Comparison of ENCODE assay signal across 8 cellular contexts in genomic region chr5:7868427-7868772, GRCh38. TPM values are rescaled to one million over a fixed set of nuclear protein-coding genes. Genes with fewer than 3 reads are reported as not detected.
DNase-seq lines count a peak whose midpoint lies in the region; ATAC-seq and TF ChIP-seq lines count a peak whose summit lies in the region.

No MANE protein-coding gene starts in this region.

- peaks cover 57% of the 10 kb centered on the region for H3K79me2 ChIP-seq in smooth muscle cell (ENCODE audit: low read depth)

- H3K27ac Mint-ChIP-seq in activated naive CD4-positive, alpha-beta T cell treated with anti-CD3 and anti-CD28 coated beads for 36 hours: peak overlapping the region; percentile 72
- no peak overlapping the region; the same call in 1 of the 2 replicates for H3K27ac Mint-ChIP-seq in WTC11

- peak overlapping the region; percentile 92 for H3K9ac ChIP-seq in smooth muscle cell (ENCODE audit: low read depth)

- H4K20me1 ChIP-seq in smooth muscle cell (ENCODE audit: low read depth): peaks cover 35% of the 10 kb centered on the region

- WGBS in right cardiac atrium: 0% methylated on average over 8 of the region's 8 CpGs
- under 1% methylated on average over 8 of the region's 8 CpGs for WGBS in smooth muscle cell (ENCODE audit: low lambda C conversion rate)

- peak overlapping the region; percentile 70 for H3K4me3 ChIP-seq in right cardiac atrium (ENCODE audit: low read length)
- H3K4me3 ChIP-seq in smooth muscle cell: peak overlapping the region; percentile 97

- CTCF ChIA-PET in activated naive CD4-positive, alpha-beta T cell treated with anti-CD3 and anti-CD28 coated beads for 36 hours (lab: Charles Lee): interaction anchor here (0.7 to 2.9 kb wide), 3 partner anchors 12 to 1586 kb away, joined by 3 to 12 read pairs (median 3); no protein-coding TSS in a partner anchor
- CTCF ChIA-PET in WTC11 (lab: Charles Lee): interaction anchor here (0.6 to 2.6 kb wide), 10 partner anchors 10 to 1049 kb away, joined by 3 to 12 read pairs (median 6); partner anchors contain the start of gene CFAP90

- peaks cover 14% of the 10 kb centered on the region for H3K36me3 ChIP-seq in smooth muscle cell (ENCODE audit: low read depth)

- TF ChIP-seq CTCF in WTC11 (IDR thresholded peaks at IDR 0.05): no peak
- no peak for TF ChIP-seq CTCF in smooth muscle cell (IDR thresholded peaks at IDR 0.05; ENCODE audit: borderline replicate concordance, insufficient read depth, poor library complexity, severe bottlenecking)

- ATAC-seq in WTC11 (peak; percentile 16), right cardiac atrium (no peak)

- H2AFZ ChIP-seq in smooth muscle cell (ENCODE audit: low read depth): peak overlapping the region; percentile 94

- no peaks in the 10 kb centered on the region for H3K27me3 ChIP-seq in right cardiac atrium (ENCODE audit: control insufficient read depth, insufficient read depth)
- no peaks in the 10 kb centered on the region for H3K27me3 ChIP-seq in smooth muscle cell (ENCODE audit: low read depth)

- peak overlapping the region; percentile 96 for H3K4me3 Mint-ChIP-seq in activated naive CD4-positive, alpha-beta T cell treated with anti-CD3 and anti-CD28 coated beads for 36 hours
- peak overlapping the region; percentile 84 for H3K4me3 Mint-ChIP-seq in WTC11

- intact Hi-C loops in activated naive CD4-positive, alpha-beta T cell treated with anti-CD3 and anti-CD28 coated beads for 36 hours (cut with micrococcal nuclease): loop anchor here (2.0 kb wide), 2 partner anchors 1040 to 1156 kb away; partner anchors contain the start of gene TENT4A
- intact Hi-C loops in right cardiac atrium (cut with DNase I): no loop called here

- peaks cover 32% of the 10 kb centered on the region for H3K36me3 Mint-ChIP-seq in activated naive CD4-positive, alpha-beta T cell treated with anti-CD3 and anti-CD28 coated beads for 36 hours (ENCODE audit: low read depth)
- H3K36me3 Mint-ChIP-seq in WTC11: peaks cover 8% of the 10 kb centered on the region

- H3K9me3 ChIP-seq in right cardiac atrium (ENCODE audit: control insufficient read depth, low read length) (peaks cover 2% of the 10 kb centered on the region), smooth muscle cell (replicated peaks; ENCODE audit: low read depth) (no peaks in the 10 kb centered on the region)

- H3K9me3 Mint-ChIP-seq in activated naive CD4-positive, alpha-beta T cell treated with anti-CD3 and anti-CD28 coated beads for 36 hours: no peaks in the 10 kb centered on the region
- H3K9me3 Mint-ChIP-seq in WTC11: no peaks in the 10 kb centered on the region

- no peaks in the 10 kb centered on the region for H3K27me3 Mint-ChIP-seq in activated naive CD4-positive, alpha-beta T cell treated with anti-CD3 and anti-CD28 coated beads for 36 hours (ENCODE audit: low read depth)
- no peaks in the 10 kb centered on the region for H3K27me3 Mint-ChIP-seq in WTC11 (ENCODE audit: low read depth)

- peaks cover 60% of the 10 kb centered on the region for H3K4me1 Mint-ChIP-seq in activated naive CD4-positive, alpha-beta T cell treated with anti-CD3 and anti-CD28 coated beads for 36 hours (ENCODE audit: low read depth)
- H3K4me1 Mint-ChIP-seq in WTC11: peaks cover 16% of the 10 kb centered on the region

- peak overlapping the region; percentile 92 for H3K4me2 ChIP-seq in smooth muscle cell

- H3K4me1 ChIP-seq in right cardiac atrium (ENCODE audit: control insufficient read depth, insufficient read depth, low read length) (no peaks in the 10 kb centered on the region), smooth muscle cell (ENCODE audit: low read depth) (peaks cover 14% of the 10 kb centered on the region)

- H3K27ac ChIP-seq in right cardiac atrium (ENCODE audit: low read length) (peak overlapping the region; percentile 19), smooth muscle cell (ENCODE audit: low read depth) (peak overlapping the region; percentile 56)

- no peak for DNase-seq in activated naive CD4-positive, alpha-beta T cell treated with anti-CD3 and anti-CD28 coated beads for 36 hours
- no peak for DNase-seq in activated naive CD4-positive, alpha-beta T cell (lab: John Stamatoyannopoulos, UW)
- DNase-seq in WTC11 (ENCODE audit: low spot score): no peak
- no peak for DNase-seq in right cardiac atrium
- no peak for DNase-seq in smooth muscle cell (lab: John Stamatoyannopoulos, UW; ENCODE audit: unreplicated experiment)
- no peak for DNase-seq in NAMALWA (ENCODE audit: low spot score)
- no peak for DNase-seq in LoVo (ENCODE audit: low spot score)
- no peak for DNase-seq in inferior parietal cortex (ENCODE audit: extremely low spot score)

- POLR2A ChIA-PET in WTC11 (lab: Charles Lee): interaction anchor here (0.9 to 1.5 kb wide), 2 partner anchors 13 to 17 kb away, joined by 3 to 4 read pairs; partner anchors contain the start of gene CFAP90

- no peaks in the 10 kb centered on the region for H3F3A ChIP-seq in smooth muscle cell (ENCODE audit: low read depth)

TF ChIP-seq in WTC11, 78 proteins besides CTCF, POLR2A, EP300 and RAD21 (continues in another document):
- TF ChIP-seq ZNF671 (CRISPR knock-in tag; IDR thresholded peaks at IDR 0.05) (no peak), TP53 (CRISPR knock-in tag; IDR thresholded peaks at IDR 0.05) (no peak), JUN (CRISPR knock-in tag; IDR thresholded peaks at IDR 0.05) (no peak), NFYB (CRISPR knock-in tag; conservative IDR thresholded peaks at IDR 0.05; ENCODE audit: low read depth) (no peak), GRHL2 (CRISPR knock-in tag; IDR thresholded peaks at IDR 0.05; ENCODE audit: insufficient replicate concordance, severe bottlenecking) (no peak), E2F4 (CRISPR knock-in tag; IDR thresholded peaks at IDR 0.05; ENCODE audit: borderline replicate concordance, low read depth) (no peak), MYBL2 (CRISPR knock-in tag; IDR thresholded peaks at IDR 0.05) (no peak), ZBTB21 (CRISPR knock-in tag; IDR thresholded peaks at IDR 0.05; ENCODE audit: borderline replicate concordance) (no peak), AR (CRISPR knock-in tag; IDR thresholded peaks at IDR 0.05) (no peak), ERG (CRISPR knock-in tag; IDR thresholded peaks at IDR 0.05) (no peak)

RNA-seq across cellular contexts. Expression of gene FASTKD3, which starts 0.4 kb away (rescaled TPM):
- total RNA-seq in activated naive CD4-positive, alpha-beta T cell treated with anti-CD3 and anti-CD28 coated beads for 36 hours: 1 to 10 TPM; 4.0 to 7.7 TPM
- 7.8 to 9.6 TPM (median 8.7 TPM) in 3 replicates for total RNA-seq in WTC11 (2021)
- total RNA-seq in right cardiac atrium: 1 to 10 TPM; 3.5 to 5.8 (median 4.7) TPM
- 6.2 TPM for polyA plus RNA-seq in right cardiac atrium
- 16.5 and 18.0 TPM in 2 replicates for total RNA-seq in smooth muscle cell
- polyA plus RNA-seq in smooth muscle cell: 4.6 and 12.6 TPM in 2 replicates

RNA-seq across cellular contexts. Expression of gene MTRR, which starts 0.5 kb away (rescaled TPM):
- 10 to 100 TPM; 34.0 to 35.1 TPM for total RNA-seq in activated naive CD4-positive, alpha-beta T cell treated with anti-CD3 and anti-CD28 coated beads for 36 hours
- 39.1 to 46.9 TPM (median 42.3 TPM) in 3 replicates for total RNA-seq in WTC11 (2021)
- 10 to 100 TPM; 25.0 to 41.1 (median 34.1) TPM for total RNA-seq in right cardiac atrium
- polyA plus RNA-seq in right cardiac atrium: 15.0 TPM
- total RNA-seq in smooth muscle cell: 23.7 and 24.5 TPM in 2 replicates
- 16.2 and 18.3 TPM in 2 replicates for polyA plus RNA-seq in smooth muscle cell

RNA-seq across cellular contexts. Expression of gene CFAP90, which starts 17.5 kb away (rescaled TPM):
- total RNA-seq in activated naive CD4-positive, alpha-beta T cell treated with anti-CD3 and anti-CD28 coated beads for 36 hours: not detected
- total RNA-seq in WTC11 (2021) (0.21 to 0.64 TPM (median 0.33 TPM) in 3 replicates), right cardiac atrium (under 1 TPM in 3 of 4 donors, not detected in 1; 0.09 to 0.33 (median 0.24) TPM), smooth muscle cell (0.22 TPM in 1 of 2 replicates, not detected in the other)
- polyA plus RNA-seq in right cardiac atrium (0.05 TPM), smooth muscle cell (0.82 and 1.1 TPM in 2 replicates)
